In genomic region chr5:93622240-93622885, GRCh38 we compare ENCODE assay signal across 9 cellular contexts. TPM values are rescaled to one million over a fixed set of nuclear protein-coding genes. Genes with fewer than 3 reads are reported as not detected.
DNase-seq lines count a peak whose midpoint lies in the region; ATAC-seq and TF ChIP-seq lines count a peak whose summit lies in the region.
"Had no signal": no experiment of that assay in that cellular context is flagged by ENCODE, and none has a peak within 500 bp of the region (broad histone marks: within the 10 kb centered on the region; RNA-seq: fewer than 3 reads in every experiment).

No MANE protein-coding gene starts in this region.

- H3K4me1 ChIP-seq in BE2C (peaks cover 2% of the 10 kb centered on the region; the same call in 1 of the 2 replicates), HAP-1 (peaks cover 10% of the 10 kb centered on the region), OCI-LY7 (ENCODE audit: insufficient read depth, low read length, poor library complexity, severe bottlenecking) (no peaks in the 10 kb centered on the region)

- H3K27ac Mint-ChIP-seq in chondrocyte (ENCODE audit: unreplicated experiment): peak overlapping the region; percentile 69
- H3K27ac Mint-ChIP-seq in naive B cell: peak overlapping the region in 5 of 6 donors; percentile 9 to 89 (median 63)

- no peaks in the 10 kb centered on the region for H3K9me2 ChIP-seq in OCI-LY7 (ENCODE audit: insufficient read depth, low read length)

- no peaks in the 10 kb centered on the region for H3K9me3 Mint-ChIP-seq in chondrocyte (ENCODE audit: low read depth)
- no peaks in the 10 kb centered on the region for H3K9me3 Mint-ChIP-seq in naive B cell
- H3K9me3 Mint-ChIP-seq: activated naive CD4-positive, alpha-beta T cell treated with anti-CD3 and anti-CD28 coated beads, Interleukin-2, amount 50 U/mL, for 72 hours had no signal

- no peak for TF ChIP-seq POLR2A in lower leg skin (IDR thresholded peaks at IDR 0.05)

- in situ Hi-C loops in HAP-1 (cut with MboI; ENCODE audit: low sequenced_read_pairs): no loop called here

- no peaks in the 10 kb centered on the region for H3K36me3 ChIP-seq in BE2C
- H3K36me3 ChIP-seq in HAP-1 (replicated peaks): no peaks in the 10 kb centered on the region
- H3K36me3 ChIP-seq in OCI-LY7 (ENCODE audit: insufficient read depth, low read length): no peaks in the 10 kb centered on the region

- peak; percentile 69 to 77 for ATAC-seq in naive B cell (ENCODE audit: low read depth in 2 of 2)
- ATAC-seq in GM21717 (IDR thresholded peaks at IDR 0.05; ENCODE audit: unreplicated experiment): no peak

- no peaks in the 10 kb centered on the region for H3K27me3 ChIP-seq in BE2C
- no peaks in the 10 kb centered on the region for H3K27me3 ChIP-seq in HAP-1 (ENCODE audit: low read depth)

- H3K4me3 ChIP-seq in BE2C (ENCODE audit: low read depth, low read length): peak overlapping the region; percentile 76
- H3K4me3 ChIP-seq in HAP-1: peak overlapping the region; percentile 54; the same call in 1 of the 2 replicates
- no peak overlapping the region for H3K4me3 ChIP-seq in OCI-LY7 (ENCODE audit: low read depth, low read length, poor library complexity, severe bottlenecking)
- no peak overlapping the region for H3K4me3 ChIP-seq in lower leg skin (ENCODE audit: low read depth, poor library complexity, severe bottlenecking)

- no peak overlapping the region for H3K4me2 ChIP-seq in OCI-LY7 (ENCODE audit: low read length)

- H3K9me3 ChIP-seq in BE2C (no peaks in the 10 kb centered on the region), HAP-1 (no peaks in the 10 kb centered on the region), OCI-LY7 (ENCODE audit: low read length) (no peaks in the 10 kb centered on the region)

- no TSS peak for BruUV-seq in OCI-LY7 (replicated peaks; lab: Mats Ljungman, UMichigan)

- CTCF ChIA-PET in OCI-LY7 (lab: Charles Lee; ENCODE audit: unreplicated experiment): no interaction called here

- TF ChIP-seq CTCF in BE2C (IDR thresholded peaks at IDR 0.05; ENCODE audit: low read depth, low read length): no peak
- no peak for TF ChIP-seq CTCF in OCI-LY7 (conservative IDR thresholded peaks at IDR 0.05; ENCODE audit: low read length)
- TF ChIP-seq CTCF in chondrocyte (IDR thresholded peaks at IDR 0.05): no peak
- TF ChIP-seq CTCF in lower leg skin (IDR thresholded peaks at IDR 0.05): no peak

- H3K27ac ChIP-seq in OCI-LY7 (ENCODE audit: low read depth, low read length, poor library complexity, severe bottlenecking): no peak overlapping the region

- H3K4me3 Mint-ChIP-seq in chondrocyte (ENCODE audit: unreplicated experiment) (peak overlapping the region; percentile 94), naive B cell (peak overlapping the region in 7 of 8 donors; percentile 34 to 97 (median 80))

- POLR2A ChIA-PET in OCI-LY7 (lab: Charles Lee): interaction anchor here (0.6 kb wide), 1 partner anchor 13 kb away, joined by 4 read pairs; no protein-coding TSS in a partner anchor

- H3K79me2 ChIP-seq in OCI-LY7 (ENCODE audit: insufficient read depth, low read depth, low read length): no peaks in the 10 kb centered on the region

- peaks cover 18% of the 10 kb centered on the region for H3K4me1 Mint-ChIP-seq in chondrocyte (ENCODE audit: low read depth)
- H3K4me1 Mint-ChIP-seq in naive B cell: peaks cover 11 to 19% (median 14%) of the 10 kb centered on the region in 3 donors

- 61 to 62% methylated on average over 4 of the region's 4 CpGs for WGBS in lower leg skin, 2 donors

- H2AFZ ChIP-seq in OCI-LY7 (ENCODE audit: low read length): no peak overlapping the region

- intact Hi-C loops in OCI-LY7 (cut with micrococcal nuclease; ENCODE audit: unreplicated experiment): no loop called here
- intact Hi-C loops in lower leg skin (cut with DNase I; ENCODE audit: low total_unique reads): no loop called here

- DNase-seq in BE2C: peak; percentile 51
- peak; percentile 58 to 72 for DNase-seq in HAP-1 (ENCODE audit: low spot score in 2 of 2)
- DNase-seq in OCI-LY7 (ENCODE audit: low spot score): peak; percentile 2
- DNase-seq in chondrocyte (ENCODE audit: low spot score): no peak
- DNase-seq in naive B cell: peak; percentile 52
- no peak for DNase-seq in NCI-H187 treated with DMSO at 0.1 percent for 48 hours (lab: John Stamatoyannopoulos, UW)
- no peak for DNase-seq in lower leg skin (ENCODE audit: low spot score in 2 of 2)

- H3K27me3 Mint-ChIP-seq in chondrocyte (ENCODE audit: low read depth) (no peaks in the 10 kb centered on the region), naive B cell (peaks cover 8 to 13% (median 10%) of the 10 kb centered on the region in 3 donors)

- no peaks in the 10 kb centered on the region for H4K20me1 ChIP-seq in OCI-LY7 (ENCODE audit: insufficient read depth, low read length)

- H3K36me3 Mint-ChIP-seq in chondrocyte (ENCODE audit: low read depth) (no peaks in the 10 kb centered on the region), naive B cell (no peaks in the 10 kb centered on the region)

RNA-seq across cellular contexts. Expression of gene NR2F1, which starts 39.3 kb away (rescaled TPM):
- polyA plus RNA-seq in BE2C (2012; ENCODE audit: insufficient read depth, insufficient read length, low read depth): 13.1 TPM
- not detected in 2 replicates for total RNA-seq in OCI-LY7 (2014; rRNA removed; shearing (Covaris generic))
- total RNA-seq in OCI-LY7 (2022): not detected in 2 replicates
- 28.7 to 41.9 TPM (median 30.8 TPM) in 3 replicates for total RNA-seq in chondrocyte
- not detected for polyA plus RNA-seq in naive B cell (ENCODE audit: low read depth in 6 of 6)
- 1 to 10 TPM in 3 of 4 donors, under 1 TPM in 1; 0.72 to 5.9 (median 2.7) TPM for total RNA-seq in lower leg skin
- total RNA-seq: activated naive CD4-positive, alpha-beta T cell treated with anti-CD3 and anti-CD28 coated beads, Interleukin-2, amount 50 U/mL, for 72 hours had no signal

RNA-seq across cellular contexts. Expression of gene NR2F1-AS1, which starts 41.3 kb away (rescaled TPM):
- polyA plus RNA-seq in BE2C (2012; ENCODE audit: insufficient read depth, insufficient read length, low read depth): 2.7 TPM
- total RNA-seq in OCI-LY7 (2014; rRNA removed; shearing (Covaris generic)): not detected in 2 replicates
- total RNA-seq in OCI-LY7 (2022): not detected in 2 replicates
- 16.2 to 20.0 TPM (median 19.7 TPM) in 3 replicates for total RNA-seq in chondrocyte
- polyA plus RNA-seq in naive B cell (ENCODE audit: low read depth in 6 of 6): not detected
- total RNA-seq in lower leg skin: 1 to 10 TPM in 2 of 4 donors, under 1 TPM in 1, not detected in 1; 0.30 to 1.7 (median 1.0) TPM
- total RNA-seq: activated naive CD4-positive, alpha-beta T cell treated with anti-CD3 and anti-CD28 coated beads, Interleukin-2, amount 50 U/mL, for 72 hours had no signal

Comparison
In these comparisons a context has a peak if more than half of its experiments do, and no peak if none do; other contexts are left out.
1. DNase-seq: peak in BE2C (single experiment), HAP-1 (2 of 2), OCI-LY7 (single experiment) and naive B cell (single experiment); none in chondrocyte (single experiment), NCI-H187 treated with DMSO at 0.1 percent for 48 hours (single experiment) and lower leg skin (0 of 2).
2. H3K4me3 ChIP-seq: peak in BE2C (single experiment) and HAP-1 (single experiment); none in OCI-LY7 (single experiment) and lower leg skin (single experiment).